In the genomic region with DNA sequence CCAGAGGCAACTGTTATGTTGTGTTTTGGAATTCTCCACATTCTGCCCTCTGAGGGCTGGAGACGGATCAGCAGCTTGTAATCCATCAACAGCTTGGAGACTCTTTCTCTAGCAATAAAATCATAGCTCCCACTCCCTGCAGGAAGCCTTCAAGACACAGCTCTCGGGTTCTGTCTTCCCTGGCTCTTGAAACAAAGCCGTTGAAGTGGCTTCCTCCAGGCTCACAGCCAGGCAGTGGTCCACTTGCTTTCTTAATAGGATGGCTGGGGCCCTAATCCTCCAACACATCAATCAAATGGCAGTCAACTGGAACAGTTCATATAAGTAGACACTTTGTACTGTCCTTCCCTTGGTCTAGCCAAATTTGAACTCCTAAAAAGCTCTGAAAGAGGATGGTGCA, we compare ENCODE assay signal across 10 cellular contexts.
A peak's percentile ranks its signal among the peaks of the same experiment; 100 is the strongest.
DNase-seq lines count a peak whose midpoint lies in the region; ATAC-seq, FAIRE-seq and TF ChIP-seq lines count a peak whose summit lies in the region.
"Had no signal": no experiment of that assay in that cellular context is flagged by ENCODE, and none has a peak within 500 bp of the region (broad histone marks: within the 10 kb centered on the region; RNA-seq: fewer than 3 reads in every experiment).

No MANE protein-coding gene starts in this region.

- H3K36me3 Mint-ChIP-seq in CD14-positive monocyte: no peaks in the 10 kb centered on the region
- H3K36me3 Mint-ChIP-seq in effector memory CD8-positive, alpha-beta T cell (ENCODE audit: insufficient read depth): no peaks in the 10 kb centered on the region

- peaks cover 37% of the 10 kb centered on the region for H3K4me1 Mint-ChIP-seq in CD14-positive monocyte
- peaks cover 13 to 20% of the 10 kb centered on the region in 2 donors for H3K4me1 Mint-ChIP-seq in effector memory CD8-positive, alpha-beta T cell (ENCODE audit: low read depth in 2 of 2)

- no peaks in the 10 kb centered on the region for H3K27me3 Mint-ChIP-seq in CD14-positive monocyte (ENCODE audit: low read depth in 3 of 3)
- H3K27me3 Mint-ChIP-seq in effector memory CD8-positive, alpha-beta T cell: no peaks in the 10 kb centered on the region

- peaks cover 0 to 8% (median 3%) of the 10 kb centered on the region in 7 donors for H3K9me3 Mint-ChIP-seq in CD14-positive monocyte
- H3K9me3 Mint-ChIP-seq in effector memory CD8-positive, alpha-beta T cell: no peaks in the 10 kb centered on the region

- TF ChIP-seq EP300 in Ishikawa (IDR thresholded peaks at IDR 0.05; ENCODE audit: borderline replicate concordance): no peak

- ATAC-seq in GM18909 (IDR thresholded peaks at IDR 0.05; ENCODE audit: poor library complexity, unreplicated experiment) (peak; percentile 33), GM19397 (IDR thresholded peaks at IDR 0.05; ENCODE audit: unreplicated experiment) (no peak)
- ATAC-seq in effector memory CD8-positive, alpha-beta T cell (replicated peaks): no peak

- DNase-seq in CD14-positive monocyte (ENCODE audit: low spot score): no peak
- no peak for DNase-seq in effector memory CD8-positive, alpha-beta T cell
- DNase-seq in COLO829 (ENCODE audit: low spot score): no peak
- no peak for DNase-seq in GM19239 (ENCODE audit: insufficient read length, low spot score)
- DNase-seq in stimulated activated CD4-positive, alpha-beta T cell treated with anti-CD3 and anti-CD28 coated beads, Interleukin-1b, Interleukin-23, amount 100 ng/mL, for 48 hours: no peak
- DNase-seq: H9 had no signal

- no peak for TF ChIP-seq RAD21 in Ishikawa (IDR thresholded peaks at IDR 0.05; ENCODE audit: low read depth)

- intact Hi-C loops in CD14-positive monocyte (cut with micrococcal nuclease): no loop called here

- H3K4me3 Mint-ChIP-seq in CD14-positive monocyte: no peak overlapping the region
- H3K4me3 Mint-ChIP-seq in effector memory CD8-positive, alpha-beta T cell: peak overlapping the region; percentile 44 to 57
- H3K4me3 Mint-ChIP-seq: H9 had no signal

- H3K27ac Mint-ChIP-seq in CD14-positive monocyte: peak overlapping the region in 6 of 7 donors; percentile 27 to 95 (median 86)
- H3K27ac Mint-ChIP-seq in effector memory CD8-positive, alpha-beta T cell: peak overlapping the region; percentile 82 to 87
- H3K27ac Mint-ChIP-seq: H9 had no signal

- TF ChIP-seq CTCF in CD14-positive monocyte (IDR thresholded peaks at IDR 0.05): no peak

- FAIRE-seq in GM19239 (lab: Jason Lieb, UNC): no peak
- FAIRE-seq: G401.6 had no signal

TF ChIP-seq in Ishikawa, 13 proteins besides CTCF, POLR2A, EP300 and RAD21:
- TF ChIP-seq TCF12 (IDR thresholded peaks at IDR 0.05; ENCODE audit: low read depth) (no peak), EGR1 (IDR thresholded peaks at IDR 0.05) (no peak), NFIC (IDR thresholded peaks at IDR 0.05) (peak; percentile 37; the same call in 1 of the 2 replicates), CREB1 (IDR thresholded peaks at IDR 0.05; ENCODE audit: low read depth) (no peak)

Comparison
In these comparisons a context has a peak if more than half of its experiments do, and no peak if none do; other contexts are left out.
1. H3K4me3 Mint-ChIP-seq: peak in effector memory CD8-positive, alpha-beta T cell (2 of 2); none in CD14-positive monocyte (0 of 2).